ENCODE assay signal across 17 cellular contexts in the genomic region with DNA sequence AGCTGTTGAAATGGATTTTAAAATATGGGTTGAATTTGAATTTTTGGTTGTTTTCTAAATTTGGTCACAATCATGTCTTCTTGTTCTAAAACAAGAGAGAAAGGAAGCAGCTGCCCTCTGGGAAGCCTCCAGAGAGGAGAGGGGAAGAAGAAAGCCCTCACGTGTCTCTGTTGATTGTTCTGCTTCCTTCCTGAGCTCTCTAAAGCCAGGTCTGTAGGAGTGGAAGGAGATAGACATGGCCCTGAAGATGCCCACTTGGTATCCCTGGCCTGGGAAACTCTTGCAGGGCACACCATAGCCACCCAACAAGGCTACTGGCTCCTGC. TPM values are rescaled to one million over a fixed set of nuclear protein-coding genes. Genes with fewer than 3 reads are reported as not detected.
DNase-seq lines count a peak whose midpoint lies in the region; ATAC-seq, FAIRE-seq and TF ChIP-seq lines count a peak whose summit lies in the region.
"Had no signal": no experiment of that assay in that cellular context is flagged by ENCODE, and none has a peak within 500 bp of the region (broad histone marks: within the 10 kb centered on the region; RNA-seq: fewer than 3 reads in every experiment).

No MANE protein-coding gene starts in this region.

- WGBS in right lobe of liver (ENCODE audit: insufficient coverage, low coverage, low lambda C conversion rate, missing lambda C conversion rate), result 29% methylated on average over 1 of the region's 1 CpG
- WGBS in HepG2 (ENCODE audit: low lambda C conversion rate), result 31% methylated on average over 1 of the region's 1 CpG
- 56% methylated on average over 1 of the region's 1 CpG for WGBS in esophagus muscularis mucosa

- no peak overlapping the region for H3K9ac ChIP-seq in HepG2 (ENCODE audit: insufficient read depth, low read depth, low read length)

- BruUV-seq in HepG2 (replicated peaks; lab: Mats Ljungman, UMichigan), result no TSS peak

- H3K27ac ChIP-seq in right lobe of liver, result no peak overlapping the region
- no peak overlapping the region for H3K27ac ChIP-seq in HepG2 (ENCODE audit: extremely low read length, insufficient read depth, low read length)
- peak overlapping the region; percentile 44 to 73 (median 59) for H3K27ac ChIP-seq in esophagus muscularis mucosa (replicated peaks in 1 of 4)

- no peak for TF ChIP-seq POLR2A in right lobe of liver (IDR thresholded peaks at IDR 0.05)
- no peak for TF ChIP-seq POLR2A in HepG2 (IDR thresholded peaks at IDR 0.05; ENCODE audit: insufficient read depth in 1 of 2, low read depth in 2 of 2, low read length in 2 of 2)
- no peak for TF ChIP-seq POLR2A in esophagus muscularis mucosa (IDR thresholded peaks at IDR 0.05; ENCODE audit: low read depth)

- peaks cover 42% of the 10 kb centered on the region for H3K4me1 Mint-ChIP-seq in nephron
- no peaks in the 10 kb centered on the region for H3K4me1 Mint-ChIP-seq in activated CD4-positive, alpha-beta memory T cell treated with anti-CD3 and anti-CD28 coated beads for 36 hours (ENCODE audit: low read depth)
- H3K4me1 Mint-ChIP-seq: activated CD4-positive, alpha-beta T cell treated with anti-CD3 and anti-CD28 coated beads for 36 hours; immature natural killer cell; natural killer cell had no signal

- peak in 3 of 4 donors; percentile 14 to 55 (median 39) for ATAC-seq in right lobe of liver
- no peak for ATAC-seq in HepG2
- no peak for ATAC-seq in HG02763 (IDR thresholded peaks at IDR 0.05; ENCODE audit: unreplicated experiment)
- ATAC-seq: activated CD4-positive, alpha-beta T cell treated with anti-CD3 and anti-CD28 coated beads for 36 hours; GM12878; natural killer cell had no signal

- no peak for DNase-seq in right lobe of liver
- DNase-seq in HepG2 (ENCODE audit: low spot score), result no peak
- no peak for DNase-seq in esophagus muscularis mucosa (ENCODE audit: extremely low spot score)
- DNase-seq in mucosa of gallbladder (ENCODE audit: low spot score), result no peak
- DNase-seq in HT-29 (ENCODE audit: low spot score), result no peak
- DNase-seq in activated CD4-positive, alpha-beta memory T cell treated with anti-CD3 and anti-CD28 coated beads for 36 hours, result no peak
- DNase-seq: activated CD4-positive, alpha-beta T cell treated with anti-CD3 and anti-CD28 coated beads for 36 hours; immature natural killer cell; natural killer cell; NCI-H2171 treated with DMSO at 0.1 percent for 48 hours had no signal

- intact Hi-C loops in right lobe of liver (cut with DNase I), result loop anchor here in 1 of 2 donors (10.0 kb wide), 1 partner anchor 128 kb away; no protein-coding TSS in a partner anchor
- intact Hi-C loops in HepG2 (cut with micrococcal nuclease; ENCODE audit: unreplicated experiment), result no loop called here
- intact Hi-C loops in esophagus muscularis mucosa (cut with DNase I), result no loop called here
- intact Hi-C loops in activated CD4-positive, alpha-beta memory T cell treated with anti-CD3 and anti-CD28 coated beads for 36 hours (cut with micrococcal nuclease), result no loop called here

- H3K36me3 Mint-ChIP-seq in nephron (ENCODE audit: low read depth), result no peaks in the 10 kb centered on the region
- no peaks in the 10 kb centered on the region for H3K36me3 Mint-ChIP-seq in activated CD4-positive, alpha-beta memory T cell treated with anti-CD3 and anti-CD28 coated beads for 36 hours
- H3K36me3 Mint-ChIP-seq: immature natural killer cell, natural killer cell had no signal

- H4K20me1 ChIP-seq in HepG2 (ENCODE audit: insufficient read depth, low read length), result no peaks in the 10 kb centered on the region

- no peak overlapping the region for H3K4me2 ChIP-seq in HepG2 (ENCODE audit: low read depth, low read length)

- POLR2A ChIA-PET in HepG2 (lab: Yijun Ruan, JAX), result no interaction called here
- POLR2A ChIA-PET in activated CD4-positive, alpha-beta memory T cell treated with anti-CD3 and anti-CD28 coated beads for 36 hours (lab: Charles Lee), result interaction anchor here (0.6 kb wide), 2 partner anchors 18 to 117 kb away, joined by 3 read pairs; no protein-coding TSS in a partner anchor

- peak overlapping the region in 2 of 3 experiments; percentile 67 to 86 for H3K27ac Mint-ChIP-seq in nephron
- H3K27ac Mint-ChIP-seq in activated CD4-positive, alpha-beta memory T cell treated with anti-CD3 and anti-CD28 coated beads for 36 hours, result no peak overlapping the region
- H3K27ac Mint-ChIP-seq: activated CD4-positive, alpha-beta T cell treated with anti-CD3 and anti-CD28 coated beads for 36 hours; activated T-cell treated with anti-CD3 and anti-CD28 coated beads, Interleukin-2, amount 50 U/mL, for 72 hours; immature natural killer cell; natural killer cell had no signal

- H3K27me3 Mint-ChIP-seq in nephron (ENCODE audit: low read depth), result no peaks in the 10 kb centered on the region
- H3K27me3 Mint-ChIP-seq in activated CD4-positive, alpha-beta memory T cell treated with anti-CD3 and anti-CD28 coated beads for 36 hours, result peaks cover 8% of the 10 kb centered on the region

- peak overlapping the region in 1 of 3 experiments; percentile 44 for H3K4me3 Mint-ChIP-seq in nephron
- no peak overlapping the region for H3K4me3 Mint-ChIP-seq in activated CD4-positive, alpha-beta memory T cell treated with anti-CD3 and anti-CD28 coated beads for 36 hours
- H3K4me3 Mint-ChIP-seq: activated CD4-positive, alpha-beta T cell treated with anti-CD3 and anti-CD28 coated beads for 36 hours; activated T-cell treated with anti-CD3 and anti-CD28 coated beads, Interleukin-2, amount 50 U/mL, for 72 hours; immature natural killer cell; natural killer cell had no signal

- no peak for FAIRE-seq in HepG2 (lab: Jason Lieb, UNC)
- FAIRE-seq: GM12878, GM19239, small intestine had no signal

- H3K36me3 ChIP-seq in right lobe of liver, result no peaks in the 10 kb centered on the region
- H3K36me3 ChIP-seq in HepG2 (replicated peaks in 1 of 2; ENCODE audit: control insufficient read depth in 1 of 2, insufficient read depth in 2 of 2, low read length in 2 of 2), result no peaks in the 10 kb centered on the region
- no peaks in the 10 kb centered on the region for H3K36me3 ChIP-seq in esophagus muscularis mucosa
- H3K36me3 ChIP-seq: tibial nerve had no signal

- in situ Hi-C loops in HepG2 (cut with HindIII; ENCODE audit: extremely low pct_ligation_motif_present, low pct_unique_long_range_greater_than_20kb), result no loop called here

- H3K4me3 ChIP-seq in right lobe of liver (no peak overlapping the region), HepG2 (replicated peaks in 1 of 3; ENCODE audit: insufficient read depth in 1 of 3, low read depth in 2 of 3, low read length in 3 of 3) (no peak overlapping the region), esophagus muscularis mucosa (no peak overlapping the region)
- H3K4me3 ChIP-seq: GM12878, tibial nerve had no signal

- H3K27me3 ChIP-seq in right lobe of liver (no peaks in the 10 kb centered on the region), HepG2 (ENCODE audit: control insufficient read depth in 1 of 2, insufficient read depth in 2 of 2, low read length in 2 of 2) (peaks cover 2 to 7% of the 10 kb centered on the region in 2 experiments; a peak in 4 of 5 replicates), esophagus muscularis mucosa (no peaks in the 10 kb centered on the region)
- H3K27me3 ChIP-seq: tibial nerve had no signal

- no peaks in the 10 kb centered on the region for H3K9me3 Mint-ChIP-seq in nephron
- H3K9me3 Mint-ChIP-seq in activated CD4-positive, alpha-beta memory T cell treated with anti-CD3 and anti-CD28 coated beads for 36 hours, result no peaks in the 10 kb centered on the region
- H3K9me3 Mint-ChIP-seq: activated T-cell treated with anti-CD3 and anti-CD28 coated beads, Interleukin-2, amount 50 U/mL, for 72 hours; natural killer cell had no signal

- no peaks in the 10 kb centered on the region for H3K79me2 ChIP-seq in HepG2 (ENCODE audit: insufficient read depth, low read length)

- TF ChIP-seq RAD21 in HepG2 (CRISPR knock-in tag; IDR thresholded peaks at IDR 0.05), result no peak

- no peak overlapping the region for H2AFZ ChIP-seq in HepG2 (ENCODE audit: low read length)

- H3K4me1 ChIP-seq in right lobe of liver, result peaks cover 0 to 11% (median 0%) of the 10 kb centered on the region in 4 donors
- no peaks in the 10 kb centered on the region for H3K4me1 ChIP-seq in HepG2 (ENCODE audit: insufficient read depth, low read length)
- peaks cover 32 to 60% (median 48%) of the 10 kb centered on the region in 4 donors for H3K4me1 ChIP-seq in esophagus muscularis mucosa

- no peak for TF ChIP-seq CTCF in right lobe of liver (IDR thresholded peaks at IDR 0.05)
- no peak for TF ChIP-seq CTCF in HepG2 (CRISPR knock-in tag; IDR thresholded peaks at IDR 0.05)
- TF ChIP-seq CTCF in esophagus muscularis mucosa (IDR thresholded peaks at IDR 0.05), result no peak
- TF ChIP-seq CTCF in nephron (IDR thresholded peaks at IDR 0.05; ENCODE audit: unreplicated experiment in 3 of 3), result no peak

- H3K9me3 ChIP-seq in right lobe of liver (no peaks in the 10 kb centered on the region), HepG2 (ENCODE audit: low read length) (no peaks in the 10 kb centered on the region), esophagus muscularis mucosa (no peaks in the 10 kb centered on the region)
- H3K9me3 ChIP-seq: tibial nerve had no signal

- TF ChIP-seq EP300 in HepG2 (IDR thresholded peaks at IDR 0.05; ENCODE audit: low read depth in 2 of 2, low read length in 2 of 2), result no peak
- TF ChIP-seq EP300 in HepG2 (CRISPR knock-in tag; IDR thresholded peaks at IDR 0.05; ENCODE audit: borderline replicate concordance), result no peak
- no peak for TF ChIP-seq EP300 in esophagus muscularis mucosa (IDR thresholded peaks at IDR 0.05)

- CTCF ChIA-PET in HepG2 (lab: Yijun Ruan, JAX; ENCODE audit: low intra/inter-chr PET ratio, low total read pairs), result no interaction called here
- CTCF ChIA-PET in activated CD4-positive, alpha-beta memory T cell treated with anti-CD3 and anti-CD28 coated beads for 36 hours (lab: Charles Lee), result interaction anchor here (0.6 to 4.5 kb wide), 2 partner anchors 19 to 1349 kb away, joined by 3 to 16 read pairs; no protein-coding TSS in a partner anchor

RNA-seq across cellular contexts. Expression of gene GALNT12, which starts 59.6 kb away (rescaled TPM):
- total RNA-seq in right lobe of liver, result 1 to 10 TPM in 1 of 6 experiments, under 1 TPM in 4, not detected in 1; 0.06 to 1.1 (median 0.30) TPM
- total RNA-seq in HepG2 (2016; rRNA removed; fragmentation: Illumina TruSeq; extraction: Trizol), result 0.07 TPM in 1 of 2 replicates, not detected in the other
- not detected in 2 replicates for total RNA-seq in HepG2 (2016; cell fraction: cytosol; rRNA removed; fragmentation: Illumina TruSeq; extraction: Trizol; ENCODE audit: low read depth)
- not detected in 2 replicates for total RNA-seq in HepG2 (2016; cell fraction: insoluble cytoplasmic fraction; rRNA removed; fragmentation: Illumina TruSeq; extraction: Trizol)
- not detected in 2 replicates for total RNA-seq in HepG2 (2016; cell fraction: membrane; rRNA removed; fragmentation: Illumina TruSeq; extraction: Trizol)
- total RNA-seq in HepG2 (2016; cell fraction: nucleus; rRNA removed; fragmentation: Illumina TruSeq; extraction: Trizol), result not detected in 2 replicates
- polyA plus RNA-seq in HepG2 (2011; rRNA removed), result 0.04 TPM in 1 of 2 replicates, not detected in the other
- polyA plus RNA-seq in HepG2 (2011; cell fraction: cytosol; rRNA removed), result 0.05 and 0.13 TPM in 2 replicates
- 0.58 TPM in 1 of 2 replicates, not detected in the other for polyA plus RNA-seq in HepG2 (2011; cell fraction: nucleus; rRNA removed)
- polyA plus RNA-seq in HepG2 (2012), result not detected in 2 replicates
- polyA plus RNA-seq in HepG2 (2016; cell fraction: cytosol; fragmentation: Illumina TruSeq; extraction: Trizol; ENCODE audit: low read depth), result not detected in 2 replicates
- not detected in 2 replicates for polyA plus RNA-seq in HepG2 (2016; cell fraction: insoluble cytoplasmic fraction; fragmentation: Illumina TruSeq; extraction: Trizol; ENCODE audit: low read depth)
- polyA plus RNA-seq in HepG2 (2016; cell fraction: membrane; fragmentation: Illumina TruSeq; extraction: Trizol; ENCODE audit: low read depth), result not detected in 2 replicates
- not detected in 2 replicates for polyA plus RNA-seq in HepG2 (2016; cell fraction: nucleus; fragmentation: Illumina TruSeq; extraction: Trizol; ENCODE audit: insufficient read depth, low read depth)
- polyA minus RNA-seq in HepG2 (2011; rRNA and poly(A)+ RNA removed; ENCODE audit: low replicate concordance), result 0.47 TPM in 1 of 2 replicates, not detected in the other
- polyA minus RNA-seq in HepG2 (2011; cell fraction: cytosol; rRNA and poly(A)+ RNA removed), result not detected in 2 replicates
- not detected in 2 replicates for polyA minus RNA-seq in HepG2 (2011; cell fraction: nucleus; rRNA and poly(A)+ RNA removed)
- 10 to 100 TPM; 12.4 to 22.4 (median 16.2) TPM for total RNA-seq in esophagus muscularis mucosa
- total RNA-seq in mucosa of gallbladder, result 28.6 TPM
- 39.1 and 53.2 TPM in 2 replicates for total RNA-seq in HT-29 (2014; rRNA removed; shearing (Covaris generic))
- 1 to 10 TPM; 6.3 to 7.9 TPM for total RNA-seq in activated CD4-positive, alpha-beta memory T cell treated with anti-CD3 and anti-CD28 coated beads for 36 hours

Comparison
In these comparisons a context has a peak if more than half of its experiments do, and no peak if none do; other contexts are left out.
1. ATAC-seq: peak in right lobe of liver (3 of 4); none in HepG2 (single experiment) and HG02763 (single experiment).
2. H3K27ac ChIP-seq: peak in esophagus muscularis mucosa (4 of 4); none in right lobe of liver (0 of 3) and HepG2 (single experiment).